ENCODE assay signal across 8 cellular contexts in the genomic region with DNA sequence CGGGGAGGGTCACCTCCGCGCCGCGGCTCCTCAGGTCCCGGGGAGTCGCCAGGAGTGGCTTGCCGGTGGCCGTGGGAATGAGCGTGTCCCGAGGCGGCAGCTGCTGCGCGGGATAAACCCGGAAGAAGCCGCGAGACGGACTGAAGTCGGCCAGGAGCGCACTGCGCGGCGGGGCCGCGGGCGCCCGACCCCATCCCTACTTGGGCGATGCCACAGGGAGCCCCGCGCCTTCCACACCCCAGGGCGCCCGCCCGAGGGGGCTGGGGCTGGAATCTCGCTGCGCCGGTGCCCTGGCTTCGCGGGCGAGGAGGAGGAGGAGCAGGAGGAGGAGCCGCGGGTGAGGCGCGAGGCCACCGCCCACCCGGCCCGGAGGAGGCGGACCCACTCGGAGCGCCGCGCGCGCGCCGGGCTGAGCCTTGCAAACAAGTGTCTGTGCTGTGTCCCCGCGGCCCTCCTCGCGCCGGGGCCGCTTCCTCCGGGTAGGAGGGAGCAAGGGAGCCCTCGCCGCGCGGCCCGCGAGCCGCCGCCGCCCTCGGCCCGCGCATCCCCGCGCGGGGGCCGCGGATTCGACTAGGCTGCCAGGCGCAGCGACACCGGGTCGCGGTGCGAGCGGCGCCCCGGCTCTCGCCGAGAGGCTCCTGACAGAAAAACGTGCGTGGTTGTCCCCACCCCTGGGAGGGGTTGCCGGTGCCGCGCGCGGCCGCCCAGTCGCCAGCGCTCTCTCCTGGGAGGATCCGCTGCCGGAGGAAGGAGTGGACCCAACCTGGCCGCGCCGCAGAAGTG. TPM values are rescaled to one million over a fixed set of nuclear protein-coding genes. Genes with fewer than 3 reads are reported as not detected.
DNase-seq lines count a peak whose midpoint lies in the region; ATAC-seq and TF ChIP-seq lines count a peak whose summit lies in the region.

A gene (plus strand): TSS at position 412 of the 783 bp plus-strand sequence.

- peak; percentile 78 for TF ChIP-seq POLR2A in prostate gland (IDR thresholded peaks at IDR 0.05)

- no peaks in the 10 kb centered on the region for H3K27me3 ChIP-seq in prostate gland (replicated peaks; ENCODE audit: insufficient read depth)

- peak within 1 kb of the TSS; percentile 88 to 95 for H3K27ac ChIP-seq in prostate gland

- intact Hi-C loops in T-helper 1 cell treated with Interleukin-12 subunit alpha and Interleukin-12 subunit beta and Interleukin-4 antibody, amounts not matched to agents 30 ng/mL and 1 ng/mL, for 36 hours (cut with micrococcal nuclease), result loop anchor here (1.0 to 5.0 kb wide), 19 partner anchors 12 to 1661 kb away; a partner anchor contains a TSS
- intact Hi-C loops in left cardiac atrium (cut with DNase I) (loop anchor here in 1 of 2 donors (2.0 to 10.0 kb wide), 4 partner anchors 58 to 286 kb away; a partner anchor contains a TSS), prostate gland (cut with DNase I) (loop anchor here (2.0 to 5.0 kb wide), 5 partner anchors 59 to 441 kb away; a partner anchor contains a TSS)

- ATAC-seq in HG02588 (IDR thresholded peaks at IDR 0.05; ENCODE audit: unreplicated experiment), result peak; percentile 74
- peak; percentile 94 for ATAC-seq in left cardiac atrium

- WGBS in prostate gland, result 0% methylated on average over 20 of the region's 106 CpGs

- no peaks in the 10 kb centered on the region for H3K9me3 ChIP-seq in prostate gland

- peak within 1 kb of the TSS; percentile 88 for H3K4me3 ChIP-seq in GM12865 (ENCODE audit: low read depth, low read length)
- H3K4me3 ChIP-seq in prostate gland, result peak within 1 kb of the TSS; percentile 84 to 90

- peak; percentile 91 for DNase-seq in GM12865 (ENCODE audit: low read depth)
- DNase-seq in NCI-H1048 (lab: John Stamatoyannopoulos, UW), result peak; percentile 57
- DNase-seq in amniotic stem cell (lab: John Stamatoyannopoulos, UW), result peak; percentile 69
- DNase-seq in left cardiac atrium, result peak; percentile 94
- DNase-seq in prostate gland (ENCODE audit: low spot score), result peak; percentile 88
- peak; percentile 92 for DNase-seq in ureter (ENCODE audit: low spot score)

- no peaks in the 10 kb centered on the region for H3K4me1 ChIP-seq in prostate gland (replicated peaks)

- no peaks in the 10 kb centered on the region for H3K36me3 ChIP-seq in prostate gland

- TF ChIP-seq CTCF in GM12865 (IDR thresholded peaks at IDR 0.05; ENCODE audit: insufficient read depth, low read depth, low read length, missing control alignments), result no peak
- TF ChIP-seq CTCF in prostate gland (IDR thresholded peaks at IDR 0.05), result no peak

RNA-seq across cellular contexts. Expression of the gene that starts here (rescaled TPM):
- total RNA-seq in T-helper 1 cell treated with Interleukin-12 subunit alpha and Interleukin-12 subunit beta and Interleukin-4 antibody, amounts not matched to agents 30 ng/mL and 1 ng/mL, for 36 hours, result 18.3 and 20.2 TPM in 2 replicates
- total RNA-seq in left cardiac atrium (10 to 100 TPM; 12.1 to 12.3 TPM), prostate gland (10 to 100 TPM; 53.3 to 66.2 TPM), ureter (23.5 TPM)

Comparison
In these comparisons a context has a peak if more than half of its experiments do, and no peak if none do; other contexts are left out.
1. Peak in every context shown above with its lines: DNase-seq, ATAC-seq, H3K4me3 ChIP-seq and H3K27ac ChIP-seq.